ENCODE assay signal across 25 cellular contexts in the genomic region with DNA sequence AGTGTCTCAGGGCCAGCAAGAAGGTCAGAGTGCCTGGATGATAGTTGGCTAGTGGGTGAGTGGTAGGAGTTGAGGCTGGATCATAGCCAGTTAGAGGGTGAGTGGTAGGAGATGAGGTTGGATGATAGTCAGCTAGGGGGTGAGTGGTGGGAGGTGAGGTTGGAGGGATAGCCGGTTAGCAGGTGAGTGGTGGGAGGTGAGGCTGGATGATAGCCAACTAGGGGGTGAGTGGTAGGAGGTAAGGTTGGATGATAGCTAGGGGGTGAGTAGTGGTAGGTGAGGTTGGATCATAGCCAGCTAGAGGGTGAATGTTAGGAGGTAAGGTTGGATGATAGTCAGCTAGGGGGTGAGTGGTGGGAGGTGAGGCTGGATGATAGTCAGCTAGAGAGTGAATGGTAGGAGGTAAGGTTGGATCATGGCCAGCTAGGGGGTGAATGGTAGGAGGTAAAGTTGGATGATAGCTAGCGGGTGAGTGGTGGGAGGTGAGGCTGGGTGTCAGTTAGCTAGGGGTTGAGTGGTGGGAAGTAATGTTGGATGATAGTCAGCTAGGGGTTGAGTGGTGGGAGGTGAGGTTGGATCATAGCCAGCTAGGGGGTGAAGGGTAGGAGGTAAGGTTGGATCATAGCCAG.
"Had no signal": no experiment of that assay in that cellular context is flagged by ENCODE, and none has a peak within 500 bp of the region (broad histone marks: within the 10 kb centered on the region; RNA-seq: fewer than 3 reads in every experiment).

No MANE protein-coding gene starts in this region.

- H3K27ac Mint-ChIP-seq: activated CD4-positive, alpha-beta T cell treated with anti-CD3 and anti-CD28 coated beads for 36 hours; activated CD8-positive, alpha-beta T cell treated with anti-CD3 and anti-CD28 coated beads for 36 hours; activated naive CD8-positive, alpha-beta T cell; activated T-helper 17 cell treated with anti-CD3 and anti-CD28 coated beads, Interleukin-2, amount 50 U/mL, for 72 hours; dendritic cell treated with granulocyte-macrophage colony-stimulating factor and Interleukin-4, amounts not matched to agents 40 ng/mL and 50 ng/mL, for 4 days; effector memory CD8-positive, alpha-beta T cell had no signal

- H3K4me3 Mint-ChIP-seq: activated CD4-positive, alpha-beta T cell treated with anti-CD3 and anti-CD28 coated beads for 36 hours; activated CD8-positive, alpha-beta T cell treated with anti-CD3 and anti-CD28 coated beads for 36 hours; activated naive CD8-positive, alpha-beta T cell; activated T-cell treated with anti-CD3 and anti-CD28 coated beads, Interleukin-2, amount 50 U/mL, for 4 hours; activated T-helper 17 cell treated with anti-CD3 and anti-CD28 coated beads, Interleukin-2, amount 50 U/mL, for 72 hours; central memory CD8-positive, alpha-beta T cell; dendritic cell treated with granulocyte-macrophage colony-stimulating factor and Interleukin-4, amounts not matched to agents 40 ng/mL and 50 ng/mL, for 4 days; effector memory CD8-positive, alpha-beta T cell had no signal

- H3K9me3 Mint-ChIP-seq: activated CD8-positive, alpha-beta T cell treated with anti-CD3 and anti-CD28 coated beads for 36 hours; activated T-cell treated with anti-CD3 and anti-CD28 coated beads, Interleukin-2, amount 50 U/mL, for 4 hours; activated T-helper 17 cell treated with anti-CD3 and anti-CD28 coated beads, Interleukin-2, amount 50 U/mL, for 72 hours; central memory CD8-positive, alpha-beta T cell; dendritic cell treated with granulocyte-macrophage colony-stimulating factor and Interleukin-4, amounts not matched to agents 40 ng/mL and 50 ng/mL, for 4 days; effector memory CD8-positive, alpha-beta T cell had no signal

- H3K4me1 Mint-ChIP-seq: activated CD4-positive, alpha-beta T cell treated with anti-CD3 and anti-CD28 coated beads for 36 hours; activated T-helper 17 cell treated with anti-CD3 and anti-CD28 coated beads, Interleukin-2, amount 50 U/mL, for 72 hours; central memory CD8-positive, alpha-beta T cell had no signal

- ATAC-seq: activated CD4-positive, alpha-beta T cell treated with anti-CD3 and anti-CD28 coated beads for 36 hours; activated CD8-positive, alpha-beta T cell treated with anti-CD3 and anti-CD28 coated beads for 36 hours; activated T-cell treated with anti-CD3 and anti-CD28 coated beads, Interleukin-2, amount 50 U/mL, for 4 hours; activated T-helper 17 cell treated with anti-CD3 and anti-CD28 coated beads, Interleukin-2, amount 50 U/mL, for 72 hours; effector memory CD8-positive, alpha-beta T cell; foreskin keratinocyte; gastrocnemius medialis had no signal

- DNase-seq: activated CD4-positive, alpha-beta T cell treated with anti-CD3 and anti-CD28 coated beads for 36 hours; activated CD4-positive, alpha-beta T cell treated with anti-CD3 and anti-CD28 coated beads, Interleukin-2, amount 50 U/mL, for 1 hour; activated CD4-positive, alpha-beta T cell treated with anti-CD3 and anti-CD28 coated beads, Interleukin-2, amount 50 U/mL, for 48 hours; activated CD4-positive, CD25-positive, alpha-beta regulatory T cell; activated CD4-positive, CD25-positive, alpha-beta regulatory T cell treated with anti-CD3 and anti-CD28 coated beads, Interleukin-2, amount 50 U/mL, for 72 hours; activated CD8-positive, alpha-beta memory T cell treated with anti-CD3 and anti-CD28 coated beads for 24 hours; activated CD8-positive, alpha-beta T cell treated with anti-CD3 and anti-CD28 coated beads for 36 hours; activated effector memory CD4-positive, alpha-beta T cell treated with Interleukin-2 at 50 U/mL for 16 hours; activated gamma-delta T cell treated with Interleukin-2 at 50 U/mL for 16 hours; activated naive CD4-positive, alpha-beta T cell treated with anti-CD3 and anti-CD28 coated beads, Interleukin-2, amount 50 U/mL, for 16 hours; activated naive CD4-positive, alpha-beta T cell treated with Interleukin-2 at 50 U/mL for 16 hours; activated T-cell treated with anti-CD3 and anti-CD28 coated beads, Interleukin-2, amount 50 U/mL, for 4 hours; amniotic stem cell; brain microvascular endothelial cell; dorsolateral prefrontal cortex; effector memory CD8-positive, alpha-beta T cell; erythroblast; foreskin keratinocyte; gastrocnemius medialis; glutamatergic neuron; T-helper 2 cell had no signal

- H3K27me3 Mint-ChIP-seq: activated CD4-positive, alpha-beta T cell treated with anti-CD3 and anti-CD28 coated beads for 36 hours; activated CD8-positive, alpha-beta T cell treated with anti-CD3 and anti-CD28 coated beads for 36 hours; activated naive CD8-positive, alpha-beta T cell had no signal
